ENCODE assay signal across 24 cellular contexts in genomic region chr3:53550005-53550620, GRCh38. TPM values are rescaled to one million over a fixed set of nuclear protein-coding genes. Genes with fewer than 3 reads are reported as not detected.
DNase-seq lines count a peak whose midpoint lies in the region; ATAC-seq, FAIRE-seq and TF ChIP-seq lines count a peak whose summit lies in the region.
"Had no signal": no experiment of that assay in that cellular context is flagged by ENCODE, and none has a peak within 500 bp of the region (broad histone marks: within the 10 kb centered on the region; RNA-seq: fewer than 3 reads in every experiment).

No MANE protein-coding gene starts in this region.

- H3K4me2 ChIP-seq in H1 (ENCODE audit: insufficient read depth in 1 of 2, low read depth in 2 of 2, low read length in 2 of 2): no peak overlapping the region
- H3K4me2 ChIP-seq: BLaER1, PC-9 had no signal

- no peak overlapping the region for H3K18ac ChIP-seq in H1 (ENCODE audit: extremely low read depth, low read length)

- no peaks in the 10 kb centered on the region for H4K20me1 ChIP-seq in H1 (replicated peaks in 1 of 2; ENCODE audit: control insufficient read depth in 1 of 2, insufficient read depth in 2 of 2, low read length in 2 of 2)
- H4K20me1 ChIP-seq: BLaER1 had no signal

- TF ChIP-seq POLR2A in H1 (IDR thresholded peaks at IDR 0.05; ENCODE audit: control extremely low read depth in 1 of 2, low read depth in 2 of 2, low read length in 2 of 2) (no peak), testis (IDR thresholded peaks at IDR 0.05) (no peak)

- H3K56ac ChIP-seq in H1 (replicated peaks; ENCODE audit: insufficient read length, low read depth, low read length): no peak overlapping the region

- TF ChIP-seq EP300 in H1 (IDR thresholded peaks at IDR 0.05; ENCODE audit: borderline replicate concordance in 1 of 2, low read depth in 2 of 2, low read length in 2 of 2): no peak

- H3K9me3 ChIP-seq in H1 (ENCODE audit: insufficient read depth in 2 of 2, low read depth in 1 of 2, low read length in 1 of 2) (no peaks in the 10 kb centered on the region), lower lobe of right lung (no peaks in the 10 kb centered on the region), testis (no peaks in the 10 kb centered on the region), Caco-2 (no peaks in the 10 kb centered on the region)
- H3K9me3 ChIP-seq: BLaER1 had no signal

- no TSS peak for BruUV-seq in Caco-2 (replicated peaks; lab: Mats Ljungman, UMichigan)

- FAIRE-seq in H1 (lab: Jason Lieb, UNC): no peak
- FAIRE-seq: GM12891 had no signal

- no peak overlapping the region for H2BK120ac ChIP-seq in H1 (replicated peaks; ENCODE audit: low read depth, low read length)

- no peak overlapping the region for H3K4ac ChIP-seq in H1 (replicated peaks; ENCODE audit: insufficient read length, low read depth, low read length)

- H3K23me2 ChIP-seq in H1 (ENCODE audit: low read depth, low read length): no peaks in the 10 kb centered on the region

- H3K4me1 ChIP-seq in H1 (replicated peaks in 1 of 4; ENCODE audit: control insufficient read depth in 3 of 4, insufficient read depth in 4 of 4, low read length in 3 of 4) (no peaks in the 10 kb centered on the region; a peak in 2 of 7 replicates), lower lobe of right lung (peaks cover 6% of the 10 kb centered on the region), testis (peaks cover 40% of the 10 kb centered on the region), Caco-2 (peaks cover 6% of the 10 kb centered on the region; the same call in 1 of the 2 replicates)
- H3K4me1 ChIP-seq: BLaER1 had no signal

- no peak overlapping the region for H2AFZ ChIP-seq in H1 (ENCODE audit: low read length)
- H2AFZ ChIP-seq: PC-9 had no signal

- H3K9ac ChIP-seq in H1 (replicated peaks in 1 of 4; ENCODE audit: extremely low read depth in 1 of 4, low read depth in 3 of 4, low read length in 3 of 4): no peak overlapping the region
- H3K9ac ChIP-seq: BLaER1 had no signal

- no peak overlapping the region for H2BK20ac ChIP-seq in H1 (ENCODE audit: low read length)

- no peak overlapping the region for H4K5ac ChIP-seq in H1 (ENCODE audit: insufficient read length, low read depth, low read length)

- no peak overlapping the region for H3K4me3 ChIP-seq in H1 (ENCODE audit: extremely low read depth in 1 of 4, insufficient read depth in 2 of 4, low read depth in 3 of 4, low read length in 4 of 4)
- no peak overlapping the region for H3K4me3 ChIP-seq in lower lobe of right lung
- H3K4me3 ChIP-seq in testis: no peak overlapping the region
- H3K4me3 ChIP-seq in Caco-2 (ENCODE audit: low read depth, low read length): no peak overlapping the region
- H3K4me3 ChIP-seq: BLaER1, PC-9 had no signal

- H3K9me3 Mint-ChIP-seq in WTC11: no peaks in the 10 kb centered on the region
- H3K9me3 Mint-ChIP-seq in type B pancreatic cell: no peaks in the 10 kb centered on the region
- H3K9me3 Mint-ChIP-seq in Caco-2 (ENCODE audit: unreplicated experiment): no peaks in the 10 kb centered on the region
- H3K9me3 Mint-ChIP-seq: CD4-positive, alpha-beta T cell had no signal

- no peak for TF ChIP-seq CTCF in WTC11 (IDR thresholded peaks at IDR 0.05)
- no peak for TF ChIP-seq CTCF in H1 (IDR thresholded peaks at IDR 0.05; ENCODE audit: control extremely low read depth in 1 of 3, insufficient read depth in 1 of 3, low read depth in 1 of 3, low read length in 3 of 3)
- no peak for TF ChIP-seq CTCF in lower lobe of right lung (IDR thresholded peaks at IDR 0.05)
- no peak for TF ChIP-seq CTCF in testis (IDR thresholded peaks at IDR 0.05)
- no peak for TF ChIP-seq CTCF in type B pancreatic cell (conservative IDR thresholded peaks at IDR 0.05)
- no peak for TF ChIP-seq CTCF in Caco-2 (IDR thresholded peaks at IDR 0.05; ENCODE audit: insufficient read depth in 1 of 2, low read depth in 1 of 2, low read length in 1 of 2, severe bottlenecking in 1 of 2, unreplicated experiment in 1 of 2)

- CTCF ChIA-PET in WTC11 (lab: Charles Lee) (interaction anchor here (1.1 kb wide), 1 partner anchor 29 kb away, joined by 3 read pairs; no protein-coding TSS in a partner anchor), H1 (lab: Charles Lee; ENCODE audit: partially characterized antibody) (no interaction called here), Caco-2 (lab: Charles Lee) (no interaction called here)

- TF ChIP-seq RAD21 in H1 (IDR thresholded peaks at IDR 0.05 in 1 of 2, conservative IDR thresholded peaks at IDR 0.05 in 1 of 2; ENCODE audit: low read depth in 2 of 2, low read length in 2 of 2): no peak

- H3K79me2 ChIP-seq in H1 (ENCODE audit: control insufficient read depth in 1 of 2, insufficient read depth in 2 of 2, low read length in 2 of 2): no peaks in the 10 kb centered on the region

- DNase-seq in WTC11 (ENCODE audit: low spot score) (no peak), H1 (ENCODE audit: low read depth in 1 of 2, low spot score in 2 of 2) (no peak), lower lobe of right lung (no peak), testis (peak; percentile 46), type B pancreatic cell (ENCODE audit: extremely low spot score, unreplicated experiment) (no peak), dermis blood vessel endothelial cell (no peak), Caco-2 (no peak)
- DNase-seq: CD4-positive, alpha-beta T cell; DND-41; GOT3; KBM-7; NCI-H1092; NCI-H1436 treated with DMSO at 0.1 percent for 48 hours; NCI-H2029; NCI-H2227 treated with DMSO at 0.1 percent for 48 hours; NCI-H510A; NCI-H748 treated with DMSO at 0.1 percent for 48 hours; PC-9 had no signal

- H3K14ac ChIP-seq in H1 (ENCODE audit: insufficient read length): no peak overlapping the region

- ATAC-seq in WTC11 (no peak), lower lobe of right lung (peak; percentile 26 to 41), GM18870 (IDR thresholded peaks at IDR 0.05; ENCODE audit: unreplicated experiment) (no peak)
- ATAC-seq: HCT116 had no signal

- no peaks in the 10 kb centered on the region for H3K36me3 ChIP-seq in H1 (ENCODE audit: control insufficient read depth in 2 of 4, insufficient read depth in 4 of 4, low read length in 3 of 4)
- no peaks in the 10 kb centered on the region for H3K36me3 ChIP-seq in lower lobe of right lung
- no peaks in the 10 kb centered on the region for H3K36me3 ChIP-seq in testis (ENCODE audit: low read depth, missing control alignments)
- H3K36me3 ChIP-seq in Caco-2 (ENCODE audit: control insufficient read depth, insufficient read depth, low read length): no peaks in the 10 kb centered on the region
- H3K36me3 ChIP-seq: BLaER1 had no signal

- H2BK15ac ChIP-seq in H1 (ENCODE audit: low read length): no peak overlapping the region

- H3K27ac ChIP-seq in H1 (ENCODE audit: low read depth, low read length) (no peak overlapping the region), lower lobe of right lung (no peak overlapping the region), testis (no peak overlapping the region)
- H3K27ac ChIP-seq: BLaER1, PC-9, RWPE1 had no signal

- H3K27ac Mint-ChIP-seq in WTC11 (no peak overlapping the region), type B pancreatic cell (no peak overlapping the region), Caco-2 (ENCODE audit: unreplicated experiment) (no peak overlapping the region)
- H3K27ac Mint-ChIP-seq: CD4-positive, alpha-beta T cell had no signal

- peak overlapping the region; percentile 29; the same call in 1 of the 2 replicates for H2AK5ac ChIP-seq in H1 (ENCODE audit: low read depth, low read length)

- no peaks in the 10 kb centered on the region for H3K27me3 Mint-ChIP-seq in WTC11 (ENCODE audit: low read depth)
- H3K27me3 Mint-ChIP-seq in type B pancreatic cell: peaks cover 4% of the 10 kb centered on the region
- H3K27me3 Mint-ChIP-seq in Caco-2 (ENCODE audit: insufficient read depth, unreplicated experiment): no peaks in the 10 kb centered on the region

- POLR2A ChIA-PET in WTC11 (lab: Charles Lee): no interaction called here
- POLR2A ChIA-PET in H1 (lab: Charles Lee; ENCODE audit: partially characterized antibody): interaction anchor here (0.6 kb wide), 1 partner anchor 441 kb away, joined by 3 read pairs; no protein-coding TSS in a partner anchor
- POLR2A ChIA-PET in Caco-2 (lab: Charles Lee): no interaction called here

- 82% methylated on average over 8 of the region's 8 CpGs; no CpG with 5 or more reads in 1 of the 2 experiments for WGBS in H1 (ENCODE audit: extremely low coverage in 1 of 2, insufficient coverage in 1 of 2, insufficient read length in 1 of 2, insufficient replicate concordance in 2 of 2, low coverage in 1 of 2, low lambda C conversion rate in 2 of 2, missing lambda C conversion rate in 1 of 2), 2 experiments
- 43 to 67% methylated on average over 7 to 8 of the region's 8 CpGs for WGBS in testis, 2 donors

- no peak overlapping the region for H3K23ac ChIP-seq in H1 (ENCODE audit: insufficient read length)

- H4K91ac ChIP-seq in H1 (replicated peaks; ENCODE audit: insufficient read length, low read length): no peak overlapping the region

- H3K36me3 Mint-ChIP-seq in WTC11: no peaks in the 10 kb centered on the region
- H3K36me3 Mint-ChIP-seq in type B pancreatic cell: no peaks in the 10 kb centered on the region
- no peaks in the 10 kb centered on the region for H3K36me3 Mint-ChIP-seq in Caco-2 (ENCODE audit: insufficient read depth, unreplicated experiment)

- no peak overlapping the region for H4K8ac ChIP-seq in H1 (ENCODE audit: extremely low read depth, insufficient read depth, low read length)

- no peak overlapping the region for H3K4me3 Mint-ChIP-seq in WTC11
- H3K4me3 Mint-ChIP-seq in type B pancreatic cell: no peak overlapping the region
- no peak overlapping the region for H3K4me3 Mint-ChIP-seq in Caco-2 (ENCODE audit: unreplicated experiment)
- H3K4me3 Mint-ChIP-seq: CD4-positive, alpha-beta T cell had no signal

- peaks cover 4% of the 10 kb centered on the region; the same call in 1 of the 2 replicates for H3K4me1 Mint-ChIP-seq in WTC11
- H3K4me1 Mint-ChIP-seq in type B pancreatic cell (ENCODE audit: unreplicated experiment): peaks cover 27% of the 10 kb centered on the region
- H3K4me1 Mint-ChIP-seq in Caco-2 (ENCODE audit: low read depth, unreplicated experiment): peaks cover 14% of the 10 kb centered on the region

- no peak overlapping the region for H2BK5ac ChIP-seq in H1 (ENCODE audit: low read depth, low read length)

- H2BK12ac ChIP-seq in H1 (ENCODE audit: low read depth, low read length): no peak overlapping the region

- intact Hi-C loops in lower lobe of right lung (cut with DNase I): no loop called here
- intact Hi-C loops in testis (cut with DNase I; ENCODE audit: low total_unique reads): no loop called here
- intact Hi-C loops in Caco-2 (cut with micrococcal nuclease; ENCODE audit: unreplicated experiment): no loop called here

- H3K27me3 ChIP-seq in H1 (replicated peaks in 1 of 4; ENCODE audit: control insufficient read depth in 3 of 4, extremely low read depth in 1 of 4, insufficient read depth in 3 of 4, low read length in 3 of 4): no peaks in the 10 kb centered on the region
- no peaks in the 10 kb centered on the region for H3K27me3 ChIP-seq in lower lobe of right lung (ENCODE audit: low read depth)
- no peaks in the 10 kb centered on the region for H3K27me3 ChIP-seq in testis
- H3K27me3 ChIP-seq in Caco-2 (replicated peaks; ENCODE audit: control insufficient read depth, insufficient read depth, low read length): no peaks in the 10 kb centered on the region
- H3K27me3 ChIP-seq: BLaER1 had no signal

- H3K79me1 ChIP-seq in H1 (ENCODE audit: low read depth, low read length): no peaks in the 10 kb centered on the region

RNA-seq across cellular contexts. Expression of gene CACNA1D, which starts 55.7 kb away (rescaled TPM):
- total RNA-seq in WTC11 (2021) (1.8 to 3.6 TPM (median 2.3 TPM) in 3 replicates), lower lobe of right lung (33.6 TPM), testis (10 to 100 TPM; 37.6 to 39.0 TPM), type B pancreatic cell (ENCODE audit: low replicate concordance) (10.1 and 17.4 TPM in 2 replicates), dermis blood vessel endothelial cell (not detected in 2 replicates), Caco-2 (2022) (13.3 and 15.6 TPM in 2 replicates)
- total RNA-seq in H1 (2021; fragmentation: NEBNext Ultra II Directional; extraction: Animal tissue kit (Norgen Biotek cat#: 25700)): 1.9 and 2.9 TPM in 2 replicates
- polyA plus RNA-seq in H1 (2011; rRNA removed) (2.0 and 2.5 TPM in 2 replicates), testis (ENCODE audit: insufficient read depth, low read depth, low replicate concordance) (8.0 TPM)
- polyA plus RNA-seq in H1 (2011; cell fraction: cytosol; rRNA removed): 1.1 TPM
- 9.0 TPM for polyA plus RNA-seq in H1 (2011; cell fraction: nucleus; rRNA removed)
- 1.3 to 2.5 TPM (median 1.7 TPM) in 4 replicates for polyA plus RNA-seq in H1 (2012, experiment 1 of 2)
- 0.10 TPM for polyA plus RNA-seq in H1 (2012, experiment 2 of 2)
- 1.4 TPM for polyA plus RNA-seq in H1 (2013, experiment 1 of 2)
- 1.2 TPM for polyA plus RNA-seq in H1 (2013, experiment 2 of 2)
- 5.3 and 8.5 TPM in 2 replicates for polyA minus RNA-seq in H1 (2011; rRNA and poly(A)+ RNA removed)
- polyA minus RNA-seq in H1 (2011; cell fraction: cytosol; rRNA and poly(A)+ RNA removed): 3.9 TPM
- 18.4 TPM for polyA minus RNA-seq in H1 (2011; cell fraction: nucleus; rRNA and poly(A)+ RNA removed)
- total RNA-seq: CD4-positive, alpha-beta T cell; HT1080; PC-9 had no signal

Comparison
In these comparisons a context has a peak if more than half of its experiments do, and no peak if none do; other contexts are left out.
1. ATAC-seq: peak in lower lobe of right lung (2 of 2); none in WTC11 (single experiment) and GM18870 (single experiment).
2. Of the 9 proteins assayed by ChIP-seq in both WTC11 and H1: peak only in WTC11: USF2; only in H1: none; in both: none; in neither: 8.